Comparison of ENCODE assay signal across 19 cellular contexts in the genomic region with DNA sequence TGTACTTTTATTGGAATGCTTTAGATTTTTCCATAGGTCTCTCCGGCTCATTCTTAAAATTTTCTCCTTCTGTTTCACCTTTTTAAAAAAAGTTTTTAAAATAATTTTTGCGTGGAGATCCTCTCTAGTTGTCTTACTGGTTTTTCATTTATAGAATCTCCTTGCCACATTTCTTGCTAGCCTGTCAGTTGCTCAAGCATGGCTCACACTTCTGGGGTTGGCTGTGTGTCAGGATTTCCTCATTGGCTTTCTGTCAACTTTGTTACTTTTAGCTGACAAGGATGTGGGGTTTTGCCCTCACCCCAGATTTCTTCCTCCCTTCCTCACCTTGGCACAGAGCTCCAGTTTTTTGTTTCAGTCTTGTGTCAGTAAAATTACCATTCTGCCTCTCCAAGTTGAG.
A peak's percentile ranks its signal among the peaks of the same experiment; 100 is the strongest.
DNase-seq lines count a peak whose midpoint lies in the region; TF ChIP-seq lines count a peak whose summit lies in the region.
"Had no signal": no experiment of that assay in that cellular context is flagged by ENCODE, and none has a peak within 500 bp of the region (broad histone marks: within the 10 kb centered on the region; RNA-seq: fewer than 3 reads in every experiment).

No MANE protein-coding gene starts in this region.

- H3K4me2 ChIP-seq in osteoblast (ENCODE audit: insufficient read depth, low read length) = peak overlapping the region; percentile 15
- H3K4me2 ChIP-seq: hepatocyte had no signal

- no peaks in the 10 kb centered on the region for H3K79me2 ChIP-seq in osteoblast (ENCODE audit: insufficient read depth, low read length)
- H3K79me2 ChIP-seq: hepatocyte had no signal

- H3K4me1 ChIP-seq in osteoblast (ENCODE audit: insufficient read depth, low read length) = peaks cover 9% of the 10 kb centered on the region

- no peak for TF ChIP-seq CTCF in osteoblast (IDR thresholded peaks at IDR 0.05; ENCODE audit: extremely low read depth, low read depth, low read length)

- peaks cover 10% of the 10 kb centered on the region for H3K9me3 Mint-ChIP-seq in dendritic cell treated with granulocyte-macrophage colony-stimulating factor and Interleukin-4, amounts not matched to agents 40 ng/mL and 50 ng/mL, for 4 days

- H3K27me3 Mint-ChIP-seq in dendritic cell treated with granulocyte-macrophage colony-stimulating factor and Interleukin-4, amounts not matched to agents 40 ng/mL and 50 ng/mL, for 4 days = no peaks in the 10 kb centered on the region
- H3K27me3 Mint-ChIP-seq: CD4-positive, alpha-beta T cell had no signal

- H3K27ac ChIP-seq in osteoblast (ENCODE audit: low read depth, low read length) = no peak overlapping the region
- H3K27ac ChIP-seq: hepatocyte had no signal

- no peaks in the 10 kb centered on the region for H3K27me3 ChIP-seq in osteoblast (ENCODE audit: insufficient read depth, low read length)
- H3K27me3 ChIP-seq: hepatocyte had no signal

- DNase-seq in GM03348 (ENCODE audit: low spot score) = peak; percentile 33
- peak; percentile 62 for DNase-seq in MV-4-11 (lab: John Stamatoyannopoulos, UW)
- peak; percentile 21 for DNase-seq in osteoblast (ENCODE audit: insufficient read length, low spot score, missing footprints)
- no peak for DNase-seq in NCI-H128 (lab: John Stamatoyannopoulos, UW; ENCODE audit: unreplicated experiment)
- no peak for DNase-seq in T-helper 1 cell
- DNase-seq in HK-2 (ENCODE audit: unreplicated experiment) = no peak
- no peak for DNase-seq in COR-L47 (lab: John Stamatoyannopoulos, UW)
- DNase-seq: activated CD4-positive, alpha-beta T cell treated with anti-CD3 and anti-CD28 coated beads, Interleukin-2, amount 50 U/mL, for 1 hour; activated T-cell treated with anti-CD3 and anti-CD28 coated beads, Interleukin-2, amount 50 U/mL, for 48 hours; CD4-positive, alpha-beta T cell; H7; left ventricle myocardium superior; NCI-H1092; NCI-H446 treated with DMSO at 0.1 percent for 48 hours; stimulated activated naive CD8-positive, alpha-beta T cell treated with anti-CD3 and anti-CD28 coated beads, Interleukin-15, Interleukin-2, amounts not matched to agents 100 U/mL and 50 U/mL, for 24 hours; T-helper 2 cell had no signal

- H3K4me3 ChIP-seq in osteoblast (ENCODE audit: insufficient read depth, low read length) = no peak overlapping the region
- H3K4me3 ChIP-seq: hepatocyte had no signal

- H3K36me3 ChIP-seq in osteoblast (ENCODE audit: insufficient read depth, low read length) = no peaks in the 10 kb centered on the region

- peak overlapping the region; percentile 9 for H3K27ac Mint-ChIP-seq in dendritic cell treated with granulocyte-macrophage colony-stimulating factor and Interleukin-4, amounts not matched to agents 40 ng/mL and 50 ng/mL, for 4 days
- H3K27ac Mint-ChIP-seq: CD4-positive, alpha-beta T cell had no signal

- no peak overlapping the region for H3K4me3 Mint-ChIP-seq in dendritic cell treated with granulocyte-macrophage colony-stimulating factor and Interleukin-4, amounts not matched to agents 40 ng/mL and 50 ng/mL, for 4 days
- H3K4me3 Mint-ChIP-seq: CD4-positive, alpha-beta T cell; neural crest cell had no signal

- peaks cover 26% of the 10 kb centered on the region for H3K4me1 Mint-ChIP-seq in dendritic cell treated with granulocyte-macrophage colony-stimulating factor and Interleukin-4, amounts not matched to agents 40 ng/mL and 50 ng/mL, for 4 days (ENCODE audit: low read depth)

- peaks cover 5% of the 10 kb centered on the region for H3K36me3 Mint-ChIP-seq in dendritic cell treated with granulocyte-macrophage colony-stimulating factor and Interleukin-4, amounts not matched to agents 40 ng/mL and 50 ng/mL, for 4 days (ENCODE audit: low read depth)

- intact Hi-C loops in dendritic cell treated with granulocyte-macrophage colony-stimulating factor and Interleukin-4, amounts not matched to agents 40 ng/mL and 50 ng/mL, for 4 days (cut with micrococcal nuclease) = no loop called here

- H4K20me1 ChIP-seq in osteoblast (ENCODE audit: insufficient read depth, low read length) = no peaks in the 10 kb centered on the region

- no peak overlapping the region for H2AFZ ChIP-seq in osteoblast (ENCODE audit: low read length)
- H2AFZ ChIP-seq: hepatocyte had no signal

- no peaks in the 10 kb centered on the region for H3K9me3 ChIP-seq in osteoblast (ENCODE audit: low read depth, low read length)

Comparison
In these comparisons a context has a peak if more than half of its experiments do, and no peak if none do; other contexts are left out.
1. DNase-seq: peak in GM03348 (single experiment), MV-4-11 (single experiment) and osteoblast (single experiment); none in NCI-H128 (single experiment), T-helper 1 cell (0 of 5), HK-2 (single experiment) and COR-L47 (single experiment).